ENCODE assay signal across 10 cellular contexts in genomic region chr4:73922766-73923630, GRCh38. TPM values are rescaled to one million over a fixed set of nuclear protein-coding genes. Genes with fewer than 3 reads are reported as not detected.
DNase-seq lines count a peak whose midpoint lies in the region; ATAC-seq and TF ChIP-seq lines count a peak whose summit lies in the region.
"Had no signal": no experiment of that assay in that cellular context is flagged by ENCODE, and none has a peak within 500 bp of the region (broad histone marks: within the 10 kb centered on the region; RNA-seq: fewer than 3 reads in every experiment).

No MANE protein-coding gene starts in this region.

- no peak overlapping the region for H3K4me3 Mint-ChIP-seq in neural crest cell
- H3K4me3 Mint-ChIP-seq in activated naive CD8-positive, alpha-beta T cell treated with anti-CD3 and anti-CD28 coated beads, Interleukin-2, amount 50 U/mL, for 24 hours: no peak overlapping the region

- TF ChIP-seq CTCF in mammary epithelial cell (conservative IDR thresholded peaks at IDR 0.05 in 1 of 2, IDR thresholded peaks at IDR 0.05 in 1 of 2; ENCODE audit: extremely low read depth in 1 of 2, insufficient read depth in 1 of 2, low read depth in 1 of 2, low read length in 2 of 2) (peak; percentile 35 to 53), neural crest cell (conservative IDR thresholded peaks at IDR 0.05) (peak; percentile 31)

- peak; percentile 54 for DNase-seq in EH (ENCODE audit: low read depth)
- DNase-seq in M059J (ENCODE audit: low read depth): peak; percentile 50
- peak; percentile 33 for DNase-seq in mammary epithelial cell
- DNase-seq in neural crest cell (ENCODE audit: low read depth, low spot score): no peak
- no peak for DNase-seq in activated naive CD8-positive, alpha-beta T cell treated with anti-CD3 and anti-CD28 coated beads, Interleukin-2, amount 50 U/mL, for 24 hours
- DNase-seq in NCI-H526 treated with DMSO at 0.1 percent for 48 hours (lab: John Stamatoyannopoulos, UW): no peak
- DNase-seq: activated gamma-delta T cell, spleen had no signal

- no peaks in the 10 kb centered on the region for H3K79me2 ChIP-seq in mammary epithelial cell (ENCODE audit: insufficient read depth, low read length)

- in situ Hi-C loops in mammary epithelial cell (cut with MboI; ENCODE audit: low sequenced_read_pairs in 2 of 2): loop anchor here (5.0 to 25.0 kb wide), 3 partner anchors 189 to 266 kb away; no protein-coding TSS in a partner anchor

- peaks cover 10% of the 10 kb centered on the region for H3K4me1 ChIP-seq in mammary epithelial cell (ENCODE audit: insufficient read depth, low read length)

- no TSS peak for BruUV-seq in mammary epithelial cell (replicated peaks; lab: Mats Ljungman, UMichigan)

- H2AFZ ChIP-seq in mammary epithelial cell (ENCODE audit: low read depth, low read length): no peak overlapping the region

- CTCF ChIA-PET in mammary epithelial cell (lab: Charles Lee; ENCODE audit: low non-redundant PET): interaction anchor here (0.7 kb wide), 1 partner anchor 265 kb away, joined by 4 read pairs; no protein-coding TSS in a partner anchor

- no peak overlapping the region for H3K9ac ChIP-seq in mammary epithelial cell (ENCODE audit: insufficient read depth, low read length)

- no peak for TF ChIP-seq POLR2A in GM18505 (IDR thresholded peaks at IDR 0.05; ENCODE audit: borderline replicate concordance, extremely low read depth, insufficient read depth, insufficient read length)

- no peaks in the 10 kb centered on the region for H3K4me1 Mint-ChIP-seq in neural crest cell
- H3K4me1 Mint-ChIP-seq in activated naive CD8-positive, alpha-beta T cell treated with anti-CD3 and anti-CD28 coated beads, Interleukin-2, amount 50 U/mL, for 24 hours: no peaks in the 10 kb centered on the region

- no peaks in the 10 kb centered on the region for H3K27me3 ChIP-seq in mammary epithelial cell (ENCODE audit: insufficient read depth, low read length)
- H3K27me3 ChIP-seq: spleen had no signal

- no peaks in the 10 kb centered on the region for H3K9me3 ChIP-seq in mammary epithelial cell (replicated peaks; ENCODE audit: insufficient read depth, low read length)
- H3K9me3 ChIP-seq: spleen had no signal

- H3K36me3 ChIP-seq in mammary epithelial cell (ENCODE audit: insufficient read depth, low read length): no peaks in the 10 kb centered on the region
- H3K36me3 ChIP-seq: spleen had no signal

- no peak overlapping the region for H3K4me2 ChIP-seq in mammary epithelial cell (ENCODE audit: insufficient read depth, low read depth, low read length)

- no peaks in the 10 kb centered on the region for H3K9me3 Mint-ChIP-seq in neural crest cell
- no peaks in the 10 kb centered on the region for H3K9me3 Mint-ChIP-seq in activated naive CD8-positive, alpha-beta T cell treated with anti-CD3 and anti-CD28 coated beads, Interleukin-2, amount 50 U/mL, for 24 hours

- no peak for ATAC-seq in HG03045 (IDR thresholded peaks at IDR 0.05; ENCODE audit: unreplicated experiment)
- no peak for ATAC-seq in GM18505 (IDR thresholded peaks at IDR 0.05; ENCODE audit: unreplicated experiment)
- ATAC-seq in activated naive CD8-positive, alpha-beta T cell treated with anti-CD3 and anti-CD28 coated beads, Interleukin-2, amount 50 U/mL, for 24 hours: no peak

- H3K4me3 ChIP-seq in mammary epithelial cell (replicated peaks in 1 of 3; ENCODE audit: insufficient read depth in 1 of 3, low read depth in 2 of 3, low read length in 3 of 3): no peak overlapping the region
- H3K4me3 ChIP-seq: spleen had no signal

- intact Hi-C loops in mammary epithelial cell (cut with micrococcal nuclease): loop anchor here (1.0 to 5.0 kb wide), 7 partner anchors 54 to 582 kb away; partner anchors contain the start of gene CXCL1

- H3K27ac Mint-ChIP-seq in neural crest cell (ENCODE audit: unreplicated experiment): no peak overlapping the region
- no peak overlapping the region for H3K27ac Mint-ChIP-seq in activated naive CD8-positive, alpha-beta T cell treated with anti-CD3 and anti-CD28 coated beads, Interleukin-2, amount 50 U/mL, for 24 hours

- dilution Hi-C loops in mammary epithelial cell (cut with HindIII; ENCODE audit: low sequenced_read_pairs): loop anchor here (5.0 to 10.0 kb wide), 2 partner anchors 51 to 258 kb away; no protein-coding TSS in a partner anchor

- 92% methylated on average over 1 of the region's 1 CpG for WGBS in mammary epithelial cell (ENCODE audit: low coverage, missing lambda C conversion rate)

- H3K36me3 Mint-ChIP-seq in neural crest cell (ENCODE audit: low read depth): no peaks in the 10 kb centered on the region
- no peaks in the 10 kb centered on the region for H3K36me3 Mint-ChIP-seq in activated naive CD8-positive, alpha-beta T cell treated with anti-CD3 and anti-CD28 coated beads, Interleukin-2, amount 50 U/mL, for 24 hours (ENCODE audit: low read depth)

- H4K20me1 ChIP-seq in mammary epithelial cell (ENCODE audit: insufficient read depth, low read length): no peaks in the 10 kb centered on the region

- no peaks in the 10 kb centered on the region for H3K27me3 Mint-ChIP-seq in neural crest cell (ENCODE audit: low read depth)
- no peaks in the 10 kb centered on the region for H3K27me3 Mint-ChIP-seq in activated naive CD8-positive, alpha-beta T cell treated with anti-CD3 and anti-CD28 coated beads, Interleukin-2, amount 50 U/mL, for 24 hours

- peak overlapping the region; percentile 3 for H3K27ac ChIP-seq in mammary epithelial cell (ENCODE audit: insufficient read depth, low read depth, low read length)

RNA-seq across cellular contexts. Expression of gene CXCL1, which starts 53.8 kb away (rescaled TPM):
- 5.7 and 5.8 TPM in 2 replicates for total RNA-seq in M059J (2014; rRNA removed; shearing (Covaris generic))
- total RNA-seq in mammary epithelial cell (10 to 100 TPM; 11.7 to 43.3 TPM), neural crest cell (not detected in 2 replicates)
- polyA plus RNA-seq in mammary epithelial cell: 25.3 TPM
- 15.2 TPM for polyA minus RNA-seq in mammary epithelial cell

RNA-seq across cellular contexts. Expression of gene PF4, which starts 58.8 kb away (rescaled TPM):
- total RNA-seq in M059J (2014; rRNA removed; shearing (Covaris generic)): not detected in 2 replicates
- not detected for total RNA-seq in mammary epithelial cell
- not detected for polyA plus RNA-seq in mammary epithelial cell
- polyA minus RNA-seq in mammary epithelial cell: not detected
- not detected in 2 replicates for total RNA-seq in neural crest cell

Comparison
In these comparisons a context has a peak if more than half of its experiments do, and no peak if none do; other contexts are left out.
1. DNase-seq: peak in EH (single experiment), M059J (single experiment) and mammary epithelial cell (single experiment); none in neural crest cell (single experiment), activated naive CD8-positive, alpha-beta T cell treated with anti-CD3 and anti-CD28 coated beads, Interleukin-2, amount 50 U/mL, for 24 hours (single experiment) and NCI-H526 treated with DMSO at 0.1 percent for 48 hours (single experiment).